In genomic region chr1:146934484-146935223, GRCh38 we compare ENCODE assay signal across 8 cellular contexts. TPM values are rescaled to one million over a fixed set of nuclear protein-coding genes. Genes with fewer than 3 reads are reported as not detected.
DNase-seq lines count a peak whose midpoint lies in the region; ATAC-seq and TF ChIP-seq lines count a peak whose summit lies in the region.
"Not testable (repeated sequence)": the region's sequence is repeated elsewhere in the genome, so short reads cannot be mapped to it uniquely, and the experiment has no call there.

No MANE protein-coding gene starts in this region.

- DNase-seq in GM12865 (ENCODE audit: low read depth) = peak; percentile 38
- DNase-seq in naive thymus-derived CD8-positive, alpha-beta T cell = peak in 2 of 10 donors; percentile 7 to 13

- POLR2A ChIA-PET in naive thymus-derived CD8-positive, alpha-beta T cell (lab: Charles Lee) = not testable (repeated sequence)

- not testable (repeated sequence) for H4K20me1 ChIP-seq in OCI-LY3 (ENCODE audit: insufficient read depth, low read length)

- H3K9ac ChIP-seq in OCI-LY3 (ENCODE audit: low read length) = peak overlapping the region; percentile 72

- H3K27ac Mint-ChIP-seq in activated naive CD4-positive, alpha-beta T cell treated with anti-CD3 and anti-CD28 coated beads, Interleukin-2, amount 50 U/mL, for 24 hours = not testable (repeated sequence)
- H3K27ac Mint-ChIP-seq in naive thymus-derived CD8-positive, alpha-beta T cell = peak overlapping the region in 4 of 10 donors; percentile 5 to 63 (median 48)

- H2AFZ ChIP-seq in OCI-LY3 (ENCODE audit: low read depth, low read length) = peak overlapping the region; percentile 60

- peak overlapping the region; percentile 87 for H3K4me2 ChIP-seq in OCI-LY3 (ENCODE audit: low read length)

- not testable (repeated sequence) for H3K9me3 Mint-ChIP-seq in activated naive CD4-positive, alpha-beta T cell treated with anti-CD3 and anti-CD28 coated beads, Interleukin-2, amount 50 U/mL, for 24 hours; naive thymus-derived CD8-positive, alpha-beta T cell

- peak; percentile 36 for ATAC-seq in GM19043 (IDR thresholded peaks at IDR 0.05; ENCODE audit: low read depth, unreplicated experiment)
- peak; percentile 34 for ATAC-seq in GM21529 (IDR thresholded peaks at IDR 0.05; ENCODE audit: unreplicated experiment)
- ATAC-seq in HG02884 (IDR thresholded peaks at IDR 0.05; ENCODE audit: unreplicated experiment) = peak; percentile 30
- peak; percentile 46 for ATAC-seq in HG03354 (IDR thresholded peaks at IDR 0.05; ENCODE audit: poor library complexity, severe bottlenecking, unreplicated experiment)
- ATAC-seq in naive thymus-derived CD8-positive, alpha-beta T cell = not testable (repeated sequence)

- H3K36me3 ChIP-seq in OCI-LY3 (replicated peaks; ENCODE audit: low read depth, low read length) = not testable (repeated sequence)

- H3K36me3 Mint-ChIP-seq in activated naive CD4-positive, alpha-beta T cell treated with anti-CD3 and anti-CD28 coated beads, Interleukin-2, amount 50 U/mL, for 24 hours; naive thymus-derived CD8-positive, alpha-beta T cell: not testable (repeated sequence)

- peak overlapping the region; percentile 87 for H3K27ac ChIP-seq in OCI-LY3 (ENCODE audit: low read length)

- not testable (repeated sequence) for H3K79me2 ChIP-seq in OCI-LY3 (ENCODE audit: low read length)

- not testable (repeated sequence) for H3K4me1 ChIP-seq in OCI-LY3 (ENCODE audit: low read length)

- TF ChIP-seq CTCF in GM12865 (IDR thresholded peaks at IDR 0.05; ENCODE audit: insufficient read depth, low read depth, low read length, missing control alignments); OCI-LY3 (IDR thresholded peaks at IDR 0.05; ENCODE audit: low read depth, low read length): not testable (repeated sequence)

- H3K27me3 Mint-ChIP-seq in activated naive CD4-positive, alpha-beta T cell treated with anti-CD3 and anti-CD28 coated beads, Interleukin-2, amount 50 U/mL, for 24 hours; naive thymus-derived CD8-positive, alpha-beta T cell: not testable (repeated sequence)

- H3K4me3 Mint-ChIP-seq in activated naive CD4-positive, alpha-beta T cell treated with anti-CD3 and anti-CD28 coated beads, Interleukin-2, amount 50 U/mL, for 24 hours = peak overlapping the region; percentile 36
- H3K4me3 Mint-ChIP-seq in naive thymus-derived CD8-positive, alpha-beta T cell = peak overlapping the region in 8 of 10 donors; percentile 0 to 78 (median 44)

- H3K9me3 ChIP-seq in OCI-LY3 (ENCODE audit: insufficient read depth, low read length) = not testable (repeated sequence)

- not testable (repeated sequence) for H3K27me3 ChIP-seq in OCI-LY3 (ENCODE audit: low read depth, low read length)

- H3K4me3 ChIP-seq in GM12865 (ENCODE audit: low read depth, low read length) (peak overlapping the region; percentile 43), OCI-LY3 (ENCODE audit: low read length) (peak overlapping the region; percentile 72)

- peaks cover 12% of the 10 kb centered on the region for H3K4me1 Mint-ChIP-seq in activated naive CD4-positive, alpha-beta T cell treated with anti-CD3 and anti-CD28 coated beads, Interleukin-2, amount 50 U/mL, for 24 hours
- H3K4me1 Mint-ChIP-seq in naive thymus-derived CD8-positive, alpha-beta T cell = peaks cover 3 to 18% (median 9%) of the 10 kb centered on the region in 4 donors

RNA-seq across cellular contexts. Expression of gene NBPF12, which starts 3.5 kb away (rescaled TPM):
- total RNA-seq in naive thymus-derived CD8-positive, alpha-beta T cell = 10 to 100 TPM; 40.1 to 42.8 TPM
- polyA plus RNA-seq in naive thymus-derived CD8-positive, alpha-beta T cell = 1 to 10 TPM; 1.6 to 5.5 (median 3.1) TPM
